In genomic region chr1:10935724-10936123, GRCh38 we compare ENCODE assay signal across 26 cellular contexts.
A peak's percentile ranks its signal among the peaks of the same experiment; 100 is the strongest.
DNase-seq lines count a peak whose midpoint lies in the region; ATAC-seq, FAIRE-seq and TF ChIP-seq lines count a peak whose summit lies in the region.
"Had no signal": no experiment of that assay in that cellular context is flagged by ENCODE, and none has a peak within 500 bp of the region (broad histone marks: within the 10 kb centered on the region; RNA-seq: fewer than 3 reads in every experiment).

No MANE protein-coding gene starts in this region.

- H3K79me2 ChIP-seq in HepG2 (ENCODE audit: insufficient read depth, low read length) (no peaks in the 10 kb centered on the region), neural progenitor cell (ENCODE audit: low read depth) (no peaks in the 10 kb centered on the region), osteoblast (ENCODE audit: insufficient read depth, low read length) (no peaks in the 10 kb centered on the region)

- H3K4me1 ChIP-seq in HepG2 (ENCODE audit: insufficient read depth, low read length) (peaks cover 49% of the 10 kb centered on the region), right lobe of liver (no peaks in the 10 kb centered on the region), neural progenitor cell (peaks cover 7% of the 10 kb centered on the region), osteoblast (ENCODE audit: insufficient read depth, low read length) (no peaks in the 10 kb centered on the region), transverse colon (peaks cover 0 to 20% (median 3%) of the 10 kb centered on the region in 4 donors)
- H3K4me1 ChIP-seq: A549 had no signal

- no peak overlapping the region for H3K27ac ChIP-seq in HepG2 (ENCODE audit: extremely low read length, insufficient read depth, low read length)
- no peak overlapping the region for H3K27ac ChIP-seq in right lobe of liver
- no peak overlapping the region for H3K27ac ChIP-seq in neural progenitor cell
- no peak overlapping the region for H3K27ac ChIP-seq in osteoblast (ENCODE audit: low read depth, low read length)
- no peak overlapping the region for H3K27ac ChIP-seq in transverse colon
- H3K27ac ChIP-seq: 22Rv1; A549; BLaER1 treated with 17β-estradiol and CSF1 and Interleukin-3, amounts not matched to agents 10 nM and 100 nM; C4-2B had no signal

- FAIRE-seq in HepG2 (lab: Jason Lieb, UNC): no peak
- FAIRE-seq: A549, GM12878, GM12892, GM18507 had no signal

- no peak overlapping the region for H3K9ac ChIP-seq in HepG2 (ENCODE audit: insufficient read depth, low read depth, low read length)
- no peak overlapping the region for H3K9ac ChIP-seq in neural progenitor cell
- H3K9ac ChIP-seq: BLaER1 treated with 17β-estradiol and CSF1 and Interleukin-3, amounts not matched to agents 10 nM and 100 nM had no signal

- DNase-seq in HepG2 (ENCODE audit: low spot score) (no peak), right lobe of liver (no peak), neural progenitor cell (ENCODE audit: low spot score) (no peak), osteoblast (ENCODE audit: insufficient read length, low spot score, missing footprints) (peak; percentile 43), transverse colon (no peak), D341Med (ENCODE audit: low spot score) (no peak)
- DNase-seq: AML-193; Calu3; CD4-positive, alpha-beta T cell; CD8-positive, alpha-beta T cell; DMS 273 treated with DMSO at 0.1 percent for 48 hours; DMS153; DMS53; DMS79; DND-41; EL; GDM1 had no signal

- intact Hi-C loops in HepG2 (cut with micrococcal nuclease; ENCODE audit: unreplicated experiment): no loop called here
- intact Hi-C loops in right lobe of liver (cut with DNase I): no loop called here
- intact Hi-C loops in transverse colon (cut with DNase I; ENCODE audit: low total_unique reads): no loop called here

- H3K27me3 ChIP-seq in HepG2 (ENCODE audit: control insufficient read depth in 1 of 2, insufficient read depth in 2 of 2, low read length in 2 of 2) (no peaks in the 10 kb centered on the region), right lobe of liver (no peaks in the 10 kb centered on the region), neural progenitor cell (no peaks in the 10 kb centered on the region), osteoblast (ENCODE audit: insufficient read depth, low read length) (peaks cover 12% of the 10 kb centered on the region), transverse colon (no peaks in the 10 kb centered on the region)

- H3K4me3 Mint-ChIP-seq in neural progenitor cell: peak overlapping the region; percentile 15
- H3K4me3 Mint-ChIP-seq: B cell; CD4-positive, alpha-beta T cell; CD8-positive, alpha-beta T cell had no signal

- no peak overlapping the region for H3K4me3 ChIP-seq in HepG2 (replicated peaks in 1 of 3; ENCODE audit: insufficient read depth in 1 of 3, low read depth in 2 of 3, low read length in 3 of 3)
- no peak overlapping the region for H3K4me3 ChIP-seq in right lobe of liver
- H3K4me3 ChIP-seq in neural progenitor cell: no peak overlapping the region
- no peak overlapping the region for H3K4me3 ChIP-seq in osteoblast (ENCODE audit: insufficient read depth, low read length)
- H3K4me3 ChIP-seq in transverse colon: no peak overlapping the region
- H3K4me3 ChIP-seq: A549; BLaER1 treated with 17β-estradiol and CSF1 and Interleukin-3, amounts not matched to agents 10 nM and 100 nM; GM12878 had no signal

- H3K36me3 Mint-ChIP-seq in neural progenitor cell: no peaks in the 10 kb centered on the region
- H3K36me3 Mint-ChIP-seq: CD8-positive, alpha-beta T cell had no signal

- POLR2A ChIA-PET in HepG2 (lab: Yijun Ruan, JAX): no interaction called here

- no peak overlapping the region for H3K27ac Mint-ChIP-seq in neural progenitor cell
- H3K27ac Mint-ChIP-seq: B cell; CD4-positive, alpha-beta T cell; CD8-positive, alpha-beta T cell had no signal

- CTCF ChIA-PET in HepG2 (lab: Yijun Ruan, JAX; ENCODE audit: low intra/inter-chr PET ratio, low total read pairs): no interaction called here

- no peaks in the 10 kb centered on the region for H3F3A ChIP-seq in neural progenitor cell (ENCODE audit: low read depth)

- no peaks in the 10 kb centered on the region for H3K36me3 ChIP-seq in HepG2 (replicated peaks in 1 of 2; ENCODE audit: control insufficient read depth in 1 of 2, insufficient read depth in 2 of 2, low read length in 2 of 2)
- H3K36me3 ChIP-seq in right lobe of liver: no peaks in the 10 kb centered on the region
- no peaks in the 10 kb centered on the region for H3K36me3 ChIP-seq in neural progenitor cell
- H3K36me3 ChIP-seq in osteoblast (ENCODE audit: insufficient read depth, low read length): no peaks in the 10 kb centered on the region
- H3K36me3 ChIP-seq in transverse colon: no peaks in the 10 kb centered on the region
- H3K36me3 ChIP-seq: BLaER1 treated with 17β-estradiol and CSF1 and Interleukin-3, amounts not matched to agents 10 nM and 100 nM had no signal

- no peak for ATAC-seq in HepG2
- ATAC-seq in right lobe of liver: no peak
- ATAC-seq: CD8-positive, alpha-beta T cell; GM12878 had no signal

- H3K27me3 Mint-ChIP-seq in neural progenitor cell (ENCODE audit: insufficient read depth, low read depth): peaks cover 11% of the 10 kb centered on the region

- TF ChIP-seq CTCF in HepG2 (CRISPR knock-in tag; IDR thresholded peaks at IDR 0.05): no peak
- no peak for TF ChIP-seq CTCF in right lobe of liver (IDR thresholded peaks at IDR 0.05)
- no peak for TF ChIP-seq CTCF in neural progenitor cell (IDR thresholded peaks at IDR 0.05)
- no peak for TF ChIP-seq CTCF in osteoblast (IDR thresholded peaks at IDR 0.05; ENCODE audit: extremely low read depth, low read depth, low read length)
- TF ChIP-seq CTCF in transverse colon (IDR thresholded peaks at IDR 0.05): no peak

- in situ Hi-C loops in HepG2 (cut with HindIII; ENCODE audit: extremely low pct_ligation_motif_present, low pct_unique_long_range_greater_than_20kb): no loop called here
- in situ Hi-C loops in transverse colon (cut with MboI; ENCODE audit: low pct_ligation_motif_present in 1 of 4, low pct_unique_long_range_greater_than_20kb in 1 of 4, low sequenced_read_pairs in 3 of 4): loop anchor here in 1 of 4 donors (10.0 kb wide), 1 partner anchor 421 kb away; no protein-coding TSS in a partner anchor

- H3K4me2 ChIP-seq in HepG2 (ENCODE audit: low read depth, low read length): no peak overlapping the region
- no peak overlapping the region for H3K4me2 ChIP-seq in neural progenitor cell
- no peak overlapping the region for H3K4me2 ChIP-seq in osteoblast (ENCODE audit: insufficient read depth, low read length)
- H3K4me2 ChIP-seq: A549; BLaER1 treated with 17β-estradiol and CSF1 and Interleukin-3, amounts not matched to agents 10 nM and 100 nM had no signal

- H4K20me1 ChIP-seq in HepG2 (ENCODE audit: insufficient read depth, low read length) (no peaks in the 10 kb centered on the region), neural progenitor cell (ENCODE audit: low read depth) (no peaks in the 10 kb centered on the region), osteoblast (ENCODE audit: insufficient read depth, low read length) (no peaks in the 10 kb centered on the region)

- TF ChIP-seq POLR2A in HepG2 (IDR thresholded peaks at IDR 0.05; ENCODE audit: insufficient read depth in 1 of 2, low read depth in 2 of 2, low read length in 2 of 2) (no peak), right lobe of liver (IDR thresholded peaks at IDR 0.05) (no peak), transverse colon (IDR thresholded peaks at IDR 0.05) (no peak)

- no TSS peak for BruUV-seq in HepG2 (replicated peaks; lab: Mats Ljungman, UMichigan)

- 67% methylated on average over 7 of the region's 7 CpGs for WGBS in HepG2 (ENCODE audit: low lambda C conversion rate)
- 32% methylated on average over 3 of the region's 7 CpGs for WGBS in right lobe of liver (ENCODE audit: insufficient coverage, low coverage, low lambda C conversion rate, missing lambda C conversion rate)
- WGBS in transverse colon (ENCODE audit: low coverage in 1 of 2), 2 donors: 64% methylated on average over 7 of the region's 7 CpGs; no CpG with 5 or more reads in 1 of the 2 donors

- H2AFZ ChIP-seq in HepG2 (ENCODE audit: low read length) (no peak overlapping the region), neural progenitor cell (replicated peaks) (no peak overlapping the region), osteoblast (ENCODE audit: low read length) (no peak overlapping the region)

- no peaks in the 10 kb centered on the region for H3K9me3 Mint-ChIP-seq in neural progenitor cell
- H3K9me3 Mint-ChIP-seq: CD4-positive, alpha-beta T cell; CD8-positive, alpha-beta T cell had no signal

- H3K9me3 ChIP-seq in HepG2 (ENCODE audit: low read length): no peaks in the 10 kb centered on the region
- no peaks in the 10 kb centered on the region for H3K9me3 ChIP-seq in right lobe of liver
- H3K9me3 ChIP-seq in neural progenitor cell (ENCODE audit: low read depth): no peaks in the 10 kb centered on the region
- no peaks in the 10 kb centered on the region for H3K9me3 ChIP-seq in osteoblast (ENCODE audit: low read depth, low read length)
- H3K9me3 ChIP-seq in transverse colon: no peaks in the 10 kb centered on the region
- H3K9me3 ChIP-seq: A549; BLaER1 treated with 17β-estradiol and CSF1 and Interleukin-3, amounts not matched to agents 10 nM and 100 nM; Caco-2 had no signal

- no peak for TF ChIP-seq RAD21 in HepG2 (CRISPR knock-in tag; IDR thresholded peaks at IDR 0.05)

- peaks cover 20% of the 10 kb centered on the region for H3K4me1 Mint-ChIP-seq in neural progenitor cell

- TF ChIP-seq EP300 in HepG2 (IDR thresholded peaks at IDR 0.05; ENCODE audit: low read depth in 2 of 2, low read length in 2 of 2) (no peak), HepG2 (CRISPR knock-in tag; IDR thresholded peaks at IDR 0.05; ENCODE audit: borderline replicate concordance) (no peak), transverse colon (IDR thresholded peaks at IDR 0.05; ENCODE audit: low read depth) (no peak)

TF ChIP-seq in HepG2, 621 proteins besides CTCF, POLR2A, EP300 and RAD21:
- TF ChIP-seq CHD4 (IDR thresholded peaks at IDR 0.05; ENCODE audit: borderline replicate concordance, low read length) (peak; percentile 73; the same call in 1 of the 2 replicates), ZNF629 (CRISPR knock-in tag; conservative IDR thresholded peaks at IDR 0.05) (peak; percentile 94), ZMYM3 (CRISPR knock-in tag; IDR thresholded peaks at IDR 0.05) (0 out of 2 replicates have a peak, but pooled peaks have one; percentile 49), SKI (IDR thresholded peaks at IDR 0.05; ENCODE audit: partially characterized antibody) (no peak), KDM1A (CRISPR knock-in tag; IDR thresholded peaks at IDR 0.05) (0 out of 2 replicates have a peak, but pooled peaks have one; percentile 33)
- TF ChIP-seq, protein P1, sequence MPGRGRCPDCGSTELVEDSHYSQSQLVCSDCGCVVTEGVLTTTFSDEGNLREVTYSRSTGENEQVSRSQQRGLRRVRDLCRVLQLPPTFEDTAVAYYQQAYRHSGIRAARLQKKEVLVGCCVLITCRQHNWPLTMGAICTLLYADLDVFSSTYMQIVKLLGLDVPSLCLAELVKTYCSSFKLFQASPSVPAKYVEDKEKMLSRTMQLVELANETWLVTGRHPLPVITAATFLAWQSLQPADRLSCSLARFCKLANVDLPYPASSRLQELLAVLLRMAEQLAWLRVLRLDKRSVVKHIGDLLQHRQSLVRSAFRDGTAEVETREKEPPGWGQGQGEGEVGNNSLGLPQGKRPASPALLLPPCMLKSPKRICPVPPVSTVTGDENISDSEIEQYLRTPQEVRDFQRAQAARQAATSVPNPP (CRISPR knock-in tag; IDR thresholded peaks at IDR 0.05): no peak
